ENCODE assay signal across 8 cellular contexts in the genomic region with DNA sequence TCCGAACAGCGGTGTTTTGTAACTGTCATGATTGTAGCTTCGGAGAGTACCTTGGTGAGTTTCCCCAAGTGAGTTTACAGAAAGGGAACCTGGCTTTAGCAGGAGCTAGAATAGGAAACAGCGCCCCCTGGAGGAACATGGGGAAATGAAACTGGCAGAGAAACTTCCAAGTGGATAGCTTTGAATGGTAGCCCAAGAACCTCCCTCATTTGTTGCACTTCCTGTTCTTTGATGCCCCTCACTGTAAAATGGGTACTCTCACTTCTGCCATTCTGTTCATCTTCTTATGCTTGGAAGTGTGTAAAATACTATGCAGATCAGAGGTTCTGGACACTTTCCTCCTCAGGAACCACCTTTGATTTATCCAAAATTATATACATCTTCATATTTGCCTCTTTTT. TPM values are rescaled to one million over a fixed set of nuclear protein-coding genes. Genes with fewer than 3 reads are reported as not detected.
DNase-seq lines count a peak whose midpoint lies in the region; ATAC-seq and TF ChIP-seq lines count a peak whose summit lies in the region.

No MANE protein-coding gene starts in this region.

- H3K4me1 ChIP-seq in KMS-11 (ENCODE audit: low read depth, poor library complexity, severe bottlenecking) (no peaks in the 10 kb centered on the region), foreskin keratinocyte (no peaks in the 10 kb centered on the region), tibial artery (no peaks in the 10 kb centered on the region)

- no peak overlapping the region for H3K27ac Mint-ChIP-seq in osteocyte (ENCODE audit: unreplicated experiment)

- intact Hi-C loops in tibial artery (cut with DNase I; ENCODE audit: low total_unique reads), result loop anchor here (2.0 kb wide), 1 partner anchor 118 kb away; no protein-coding TSS in a partner anchor

- no peaks in the 10 kb centered on the region for H3K9me3 ChIP-seq in tibial artery

- H3K27me3 Mint-ChIP-seq in osteocyte (ENCODE audit: unreplicated experiment), result peaks cover 48% of the 10 kb centered on the region

- H3K36me3 Mint-ChIP-seq in osteocyte (ENCODE audit: unreplicated experiment), result no peaks in the 10 kb centered on the region

- DNase-seq in BJ (ENCODE audit: low read depth), result peak; percentile 16
- DNase-seq in RPMI8226, result peak; percentile 78
- peak; percentile 42 for DNase-seq in activated T-helper 1 cell treated with Interleukin-2 at 50 U/mL for 16 hours (ENCODE audit: low read depth)
- peak; percentile 16 to 58 for DNase-seq in foreskin keratinocyte
- peak; percentile 88 for DNase-seq in osteocyte (ENCODE audit: extremely low spot score, unreplicated experiment)
- DNase-seq in tibial artery, result peak; percentile 60 to 77

- peaks cover 4% of the 10 kb centered on the region for H3K27me3 ChIP-seq in BJ (ENCODE audit: control insufficient read depth, insufficient read depth, low read length)
- no peaks in the 10 kb centered on the region for H3K27me3 ChIP-seq in KMS-11 (ENCODE audit: insufficient read depth, low read depth)
- peaks cover 6% of the 10 kb centered on the region for H3K27me3 ChIP-seq in foreskin keratinocyte
- H3K27me3 ChIP-seq in tibial artery, result no peaks in the 10 kb centered on the region

- POLR2A ChIA-PET in BJ (lab: Charles Lee), result no interaction called here

- H3K9me3 Mint-ChIP-seq in osteocyte (ENCODE audit: unreplicated experiment), result no peaks in the 10 kb centered on the region

- peak; percentile 55 for ATAC-seq in GM19324 (IDR thresholded peaks at IDR 0.05; ENCODE audit: low FRiP score, unreplicated experiment)
- ATAC-seq in foreskin keratinocyte, result peak; percentile 74

- no peaks in the 10 kb centered on the region for H3K79me2 ChIP-seq in KMS-11 (ENCODE audit: insufficient read depth, low read depth)

- TF ChIP-seq CTCF in BJ (IDR thresholded peaks at IDR 0.05; ENCODE audit: insufficient read depth, low read depth, low read length), result peak; percentile 91
- peak; percentile 81 for TF ChIP-seq CTCF in KMS-11 (conservative IDR thresholded peaks at IDR 0.05; ENCODE audit: low read depth, low read length)
- TF ChIP-seq CTCF in foreskin keratinocyte (conservative IDR thresholded peaks at IDR 0.05), result peak; percentile 87
- peak; percentile 76 for TF ChIP-seq CTCF in osteocyte (IDR thresholded peaks at IDR 0.05)
- peak; percentile 69 to 71 for TF ChIP-seq CTCF in tibial artery (IDR thresholded peaks at IDR 0.05)

- peaks cover 2% of the 10 kb centered on the region for H3K4me1 Mint-ChIP-seq in osteocyte (ENCODE audit: unreplicated experiment)

- H3K27ac ChIP-seq in KMS-11 (no peak overlapping the region), foreskin keratinocyte (no peak overlapping the region), tibial artery (no peak overlapping the region)

- H3K4me2 ChIP-seq in KMS-11, result no peak overlapping the region

- H3K4me3 ChIP-seq in BJ (ENCODE audit: low read depth, low read length) (no peak overlapping the region), KMS-11 (IDR thresholded peaks at IDR 0.05; ENCODE audit: insufficient read depth, low read depth, low read length) (no peak overlapping the region), tibial artery (no peak overlapping the region)

- no peaks in the 10 kb centered on the region for H3K36me3 ChIP-seq in BJ (ENCODE audit: control insufficient read depth, insufficient read depth, low read length)
- no peaks in the 10 kb centered on the region for H3K36me3 ChIP-seq in KMS-11 (ENCODE audit: insufficient read depth)
- H3K36me3 ChIP-seq in tibial artery, result no peaks in the 10 kb centered on the region

- CTCF ChIA-PET in BJ (lab: Yijun Ruan, JAX), result interaction anchor here (0.6 to 4.9 kb wide), 29 partner anchors 9 to 822 kb away, joined by 3 to 224 read pairs (median 6); no protein-coding TSS in a partner anchor

- no peak overlapping the region for H2AFZ ChIP-seq in KMS-11 (ENCODE audit: low read depth)

- H3K9ac ChIP-seq in KMS-11, result no peak overlapping the region

- no peaks in the 10 kb centered on the region for H4K20me1 ChIP-seq in KMS-11 (ENCODE audit: insufficient read depth)

- no peak overlapping the region for H3K4me3 Mint-ChIP-seq in osteocyte (ENCODE audit: unreplicated experiment)

RNA-seq across cellular contexts. Expression of a gene that starts 36.2 kb away (rescaled TPM):
- polyA plus RNA-seq in BJ (2011; rRNA removed) (11.5 and 11.7 TPM in 2 replicates), foreskin keratinocyte (3.5 and 4.4 TPM in 2 replicates)
- 4.7 and 6.1 TPM in 2 replicates for polyA minus RNA-seq in BJ (2011; rRNA and poly(A)+ RNA removed)
- total RNA-seq in foreskin keratinocyte (4.1 and 6.6 TPM in 2 replicates), osteocyte (14.4 and 17.3 TPM in 2 replicates)

RNA-seq across cellular contexts. Expression of a gene that starts 58.9 kb away (rescaled TPM):
- polyA plus RNA-seq in BJ (2011; rRNA removed) (0.02 and 0.04 TPM in 2 replicates), foreskin keratinocyte (not detected in 2 replicates)
- 0.05 and 0.10 TPM in 2 replicates for polyA minus RNA-seq in BJ (2011; rRNA and poly(A)+ RNA removed)
- total RNA-seq in foreskin keratinocyte (not detected in 2 replicates), osteocyte (0.26 and 0.32 TPM in 2 replicates)

Comparison
In these comparisons a context has a peak if more than half of its experiments do, and no peak if none do; other contexts are left out.
1. DNase-seq: peak in every context shown above with its lines; median percentile 88 in osteocyte; 78 in RPMI8226; 68 in tibial artery; 42 in activated T-helper 1 cell treated with Interleukin-2 at 50 U/mL for 16 hours; 37 in foreskin keratinocyte; 16 in BJ.